In genomic region chr2:144358531-144358930, GRCh38 we compare ENCODE assay signal across 10 cellular contexts.
DNase-seq lines count a peak whose midpoint lies in the region; ATAC-seq, FAIRE-seq and TF ChIP-seq lines count a peak whose summit lies in the region.
"Had no signal": no experiment of that assay in that cellular context is flagged by ENCODE, and none has a peak within 500 bp of the region (broad histone marks: within the 10 kb centered on the region; RNA-seq: fewer than 3 reads in every experiment).

No MANE protein-coding gene starts in this region.

- H3K9me3 ChIP-seq in astrocyte (ENCODE audit: insufficient read depth, low read depth, low read length) (no peaks in the 10 kb centered on the region), transverse colon (no peaks in the 10 kb centered on the region)

- H3K4me3 ChIP-seq in astrocyte (ENCODE audit: insufficient read depth, low read depth, low read length) (no peak overlapping the region), transverse colon (no peak overlapping the region)

- TF ChIP-seq CTCF in astrocyte (IDR thresholded peaks at IDR 0.05; ENCODE audit: insufficient read depth, low read depth, low read length) (no peak), transverse colon (IDR thresholded peaks at IDR 0.05) (no peak)

- H3K79me2 ChIP-seq in astrocyte (ENCODE audit: insufficient read depth, low read length) = no peaks in the 10 kb centered on the region

- WGBS in transverse colon (ENCODE audit: low coverage in 1 of 2), 2 donors = 52% methylated on average over 1 of the region's 1 CpG; no CpG with 5 or more reads in 1 of the 2 donors

- FAIRE-seq in astrocyte (lab: Jason Lieb, UNC) = no peak

- H3K4me1 Mint-ChIP-seq in astrocyte (ENCODE audit: low read depth, unreplicated experiment) = peaks cover 39% of the 10 kb centered on the region

- no peak for TF ChIP-seq POLR2A in transverse colon (IDR thresholded peaks at IDR 0.05)

- peak overlapping the region; percentile 58 for H3K4me2 ChIP-seq in astrocyte (ENCODE audit: low read length)

- peak; percentile 2 to 9 for ATAC-seq in activated naive CD4-positive, alpha-beta T cell treated with anti-CD3 and anti-CD28 coated beads, Interleukin-2, amount 50 U/mL, for 72 hours
- peak; percentile 5 for ATAC-seq in HG03025 (IDR thresholded peaks at IDR 0.05; ENCODE audit: low FRiP score, unreplicated experiment)

- peaks cover 31% of the 10 kb centered on the region for H3K4me1 ChIP-seq in astrocyte (ENCODE audit: insufficient read depth, low read length)
- H3K4me1 ChIP-seq in transverse colon = peaks cover 0 to 8% (median 0%) of the 10 kb centered on the region in 4 donors

- no peak for TF ChIP-seq EP300 in transverse colon (IDR thresholded peaks at IDR 0.05; ENCODE audit: low read depth)

- H3K36me3 ChIP-seq in astrocyte (ENCODE audit: insufficient read depth, low read length) = no peaks in the 10 kb centered on the region
- H3K36me3 ChIP-seq in transverse colon = no peaks in the 10 kb centered on the region

- no peaks in the 10 kb centered on the region for H3K9me3 Mint-ChIP-seq in activated naive CD4-positive, alpha-beta T cell treated with anti-CD3 and anti-CD28 coated beads, Interleukin-2, amount 50 U/mL, for 72 hours
- H3K9me3 Mint-ChIP-seq in astrocyte (ENCODE audit: unreplicated experiment) = peaks cover 1% of the 10 kb centered on the region

- peak overlapping the region; percentile 42 to 52 for H3K27ac Mint-ChIP-seq in activated naive CD4-positive, alpha-beta T cell treated with anti-CD3 and anti-CD28 coated beads, Interleukin-2, amount 50 U/mL, for 72 hours
- H3K27ac Mint-ChIP-seq in astrocyte (ENCODE audit: unreplicated experiment) = peak overlapping the region; percentile 99

- no peak for DNase-seq in activated naive CD4-positive, alpha-beta T cell treated with anti-CD3 and anti-CD28 coated beads, Interleukin-2, amount 50 U/mL, for 72 hours (ENCODE audit: low spot score in 2 of 2)
- no peak for DNase-seq in activated naive CD4-positive, alpha-beta T cell treated with anti-CD3 and anti-CD28 coated beads, Interleukin-2, amount 50 U/mL, for 16 hours
- DNase-seq in astrocyte (ENCODE audit: low read depth) (no peak), transverse colon (no peak), GM03348 (ENCODE audit: low spot score) (no peak), mesenteric fat pad (ENCODE audit: low spot score) (no peak), NOMO-1 treated with dmso at 0.1 percent for 144 hours (lab: John Stamatoyannopoulos, UW; ENCODE audit: unreplicated experiment) (no peak)
- DNase-seq: right cardiac atrium had no signal

- H3K27me3 Mint-ChIP-seq in astrocyte (ENCODE audit: low read depth, unreplicated experiment) = no peaks in the 10 kb centered on the region

- no peaks in the 10 kb centered on the region for H3K36me3 Mint-ChIP-seq in activated naive CD4-positive, alpha-beta T cell treated with anti-CD3 and anti-CD28 coated beads, Interleukin-2, amount 50 U/mL, for 72 hours
- H3K36me3 Mint-ChIP-seq in astrocyte (ENCODE audit: low read depth, unreplicated experiment) = no peaks in the 10 kb centered on the region

- no peak overlapping the region for H3K4me3 Mint-ChIP-seq in astrocyte (ENCODE audit: unreplicated experiment)

- H2AFZ ChIP-seq in astrocyte (ENCODE audit: low read depth, low read length) = no peak overlapping the region

- H4K20me1 ChIP-seq in astrocyte (ENCODE audit: insufficient read depth, low read length) = no peaks in the 10 kb centered on the region

- intact Hi-C loops in transverse colon (cut with DNase I; ENCODE audit: low total_unique reads) = no loop called here

- H3K27ac ChIP-seq in astrocyte (ENCODE audit: low read depth, low read length) (peak overlapping the region; percentile 97), transverse colon (peak overlapping the region in 3 of 4 donors; percentile 15 to 26 (median 22))
- H3K27ac ChIP-seq: HL-60 had no signal

- in situ Hi-C loops in transverse colon (cut with MboI; ENCODE audit: low pct_ligation_motif_present in 1 of 4, low pct_unique_long_range_greater_than_20kb in 1 of 4, low sequenced_read_pairs in 3 of 4) = no loop called here

- peak overlapping the region; percentile 77 for H3K9ac ChIP-seq in astrocyte (ENCODE audit: low read length)

- H3K27me3 ChIP-seq in astrocyte (ENCODE audit: insufficient read depth, low read length) (no peaks in the 10 kb centered on the region), transverse colon (no peaks in the 10 kb centered on the region)
